In genomic region chr1:114346480-114347029, GRCh38 we compare ENCODE assay signal across 8 cellular contexts.
DNase-seq lines count a peak whose midpoint lies in the region; ATAC-seq and TF ChIP-seq lines count a peak whose summit lies in the region.

No MANE protein-coding gene starts in this region.

- DNase-seq in GM06990 (ENCODE audit: extremely low read depth, insufficient read length) = peak; percentile 94
- DNase-seq in NB4 (ENCODE audit: low read depth) = peak; percentile 93
- DNase-seq in SK-N-DZ (ENCODE audit: low spot score) = peak; percentile 87
- peak; percentile 97 for DNase-seq in activated naive CD4-positive, alpha-beta T cell treated with anti-CD3 and anti-CD28 coated beads, Interleukin-2, amount 50 U/mL, for 16 hours
- peak; percentile 90 for DNase-seq in globus pallidus (ENCODE audit: low spot score)
- DNase-seq in non-pigmented ciliary epithelial cell (ENCODE audit: low read depth) = peak; percentile 66
- peak; percentile 62 to 98 (median 90) for DNase-seq in substantia nigra (lab: John Stamatoyannopoulos, UW)

- TF ChIP-seq POLR2A in NB4 (IDR thresholded peaks at IDR 0.05; ENCODE audit: extremely low read depth, insufficient read length) = no peak

- ATAC-seq in HG02588 (IDR thresholded peaks at IDR 0.05; ENCODE audit: unreplicated experiment) = peak; percentile 98

- no peaks in the 10 kb centered on the region for H3K36me3 ChIP-seq in GM06990 (ENCODE audit: control insufficient read depth, insufficient read depth, low read length)

- peak overlapping the region; percentile 75 for H3K27ac ChIP-seq in substantia nigra (ENCODE audit: low read depth, low read length, poor library complexity, severe bottlenecking)

- H3K4me3 ChIP-seq in GM06990 (replicated peaks; ENCODE audit: low read depth, low read length) = peak overlapping the region; percentile 57
- peak overlapping the region; percentile 49 for H3K4me3 ChIP-seq in NB4 (ENCODE audit: low read depth, low read length)

- H3K27me3 ChIP-seq in GM06990 (replicated peaks; ENCODE audit: control insufficient read depth, insufficient read depth, low read length) = no peaks in the 10 kb centered on the region

- TF ChIP-seq CTCF in GM06990 (IDR thresholded peaks at IDR 0.05; ENCODE audit: insufficient read depth, low read length, poor library complexity, severe bottlenecking) = peak; percentile 100
- TF ChIP-seq CTCF in NB4 (IDR thresholded peaks at IDR 0.05; ENCODE audit: low read depth, low read length) = peak; percentile 100

Comparison
In these comparisons a context has a peak if more than half of its experiments do, and no peak if none do; other contexts are left out.
1. Peak in every context shown above with its lines: DNase-seq, ATAC-seq, H3K4me3 ChIP-seq and H3K27ac ChIP-seq.